Comparison of ENCODE assay signal across 7 cellular contexts in the genomic region with DNA sequence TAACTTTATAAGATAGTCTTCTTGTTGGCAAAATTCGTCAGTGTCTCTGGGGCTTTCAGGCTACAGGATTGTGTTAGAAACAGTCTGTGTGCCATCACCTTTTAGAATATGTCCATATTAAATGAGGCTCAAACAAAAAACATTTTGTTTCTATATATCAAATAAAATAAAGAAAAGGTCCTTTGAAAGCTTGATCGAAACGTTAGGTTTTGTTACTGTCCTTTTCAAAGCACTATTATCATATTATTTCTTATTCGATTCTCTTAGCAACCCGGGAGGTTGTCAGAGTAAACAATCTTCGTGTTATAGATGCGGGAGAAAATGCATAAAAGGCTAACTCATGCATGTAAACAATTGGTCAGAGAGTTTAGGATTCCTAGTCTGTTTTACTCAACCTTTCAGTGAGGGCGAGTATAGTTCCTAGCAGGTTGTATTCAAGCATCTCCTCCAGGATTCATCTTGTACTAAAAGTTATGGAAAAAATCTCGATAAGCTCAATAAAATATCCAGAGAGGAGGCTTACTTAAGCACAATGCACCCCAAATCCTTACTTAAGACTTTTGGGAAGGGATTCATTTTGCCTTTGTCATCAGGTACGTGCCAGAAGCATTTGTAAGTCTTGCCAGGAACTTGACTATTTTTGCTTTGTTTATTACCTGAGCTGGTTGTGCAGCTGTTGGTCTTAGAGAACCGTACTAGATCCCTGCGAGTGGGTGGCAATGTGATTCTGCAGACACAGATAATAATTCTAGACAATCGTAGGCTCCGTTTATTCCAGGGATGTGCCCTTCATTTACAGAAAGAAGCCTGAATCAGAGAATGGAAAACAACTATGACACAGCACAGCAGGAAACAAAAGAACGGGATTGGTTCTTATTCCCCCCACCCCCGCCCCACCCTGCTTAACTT.
DNase-seq lines count a peak whose midpoint lies in the region; ATAC-seq and TF ChIP-seq lines count a peak whose summit lies in the region.

No MANE protein-coding gene starts in this region.

- H3K36me3 ChIP-seq in RWPE2 (ENCODE audit: low read depth): no peaks in the 10 kb centered on the region

- peak overlapping the region; percentile 64 for H2BK5ac ChIP-seq in H9 (ENCODE audit: insufficient read length, low read length)

- peak overlapping the region; percentile 77 for H3K18ac ChIP-seq in H9 (ENCODE audit: insufficient read length, low read depth, low read length)

- H3K79me2 ChIP-seq in H9 (ENCODE audit: insufficient read depth, low read length): no peaks in the 10 kb centered on the region

- H3K4me3 ChIP-seq in RWPE2 (ENCODE audit: severe bottlenecking): peak overlapping the region; percentile 5
- H3K4me3 ChIP-seq in skin epidermis: no peak overlapping the region

- no peak overlapping the region for H4K8ac ChIP-seq in H9 (replicated peaks; ENCODE audit: insufficient read length, low read depth, low read length)

- H3K4me2 ChIP-seq in H9 (ENCODE audit: insufficient read depth, insufficient read length, low read length): peak overlapping the region; percentile 58

- peak overlapping the region; percentile 29 for H2BK20ac ChIP-seq in H9 (ENCODE audit: low read depth, low read length, poor library complexity, severe bottlenecking)

- no peaks in the 10 kb centered on the region for H3K36me3 Mint-ChIP-seq in H9 (ENCODE audit: insufficient read depth in 1 of 3, low read depth in 3 of 3)

- H3K9me3 ChIP-seq in H9 (ENCODE audit: control insufficient read depth, low read depth, low read length): no peaks in the 10 kb centered on the region
- H3K9me3 ChIP-seq in RWPE2 (ENCODE audit: severe bottlenecking): no peaks in the 10 kb centered on the region

- H2BK120ac ChIP-seq in H9 (ENCODE audit: low read depth, low read length, poor library complexity, severe bottlenecking): peak overlapping the region; percentile 10

- H4K5ac ChIP-seq in H9 (ENCODE audit: insufficient read length, low read depth, low read length): peak overlapping the region; percentile 84

- no peaks in the 10 kb centered on the region for H3K27me3 Mint-ChIP-seq in H9 (ENCODE audit: low read depth)

- no peak overlapping the region for H3K56ac ChIP-seq in H9 (ENCODE audit: insufficient read length, low read depth, low read length)

- no peaks in the 10 kb centered on the region for H3K23me2 ChIP-seq in H9 (ENCODE audit: insufficient read length, low read depth, low read length, poor library complexity, severe bottlenecking)

- H3K9me3 Mint-ChIP-seq in H9: no peaks in the 10 kb centered on the region

- H3K4me1 ChIP-seq in H9 (ENCODE audit: insufficient read depth, low read length) (peaks cover 18% of the 10 kb centered on the region), RWPE2 (ENCODE audit: insufficient read depth, poor library complexity, severe bottlenecking) (peaks cover 55% of the 10 kb centered on the region)

- ATAC-seq in RWPE2 (ENCODE audit: low read depth) (peak; percentile 72), esophagus mucosa (peak; percentile 22)

- peak overlapping the region; percentile 74 for H3K9ac ChIP-seq in H9 (ENCODE audit: extremely low read depth, insufficient read length, low read length)

- peaks cover 59 to 60% of the 10 kb centered on the region in 2 experiments for H3K4me1 Mint-ChIP-seq in H9

- H2AK5ac ChIP-seq in H9 (ENCODE audit: insufficient read length, low read length): no peak overlapping the region

- no peak overlapping the region for H2BK15ac ChIP-seq in H9 (ENCODE audit: low read depth, low read length)

- H3K27ac Mint-ChIP-seq in H9: peak overlapping the region; percentile 94 to 99 (median 96)

- peak overlapping the region; percentile 80; the same call in 1 of the 2 replicates for H3K4ac ChIP-seq in H9 (ENCODE audit: low read depth, low read length)

- H4K20me1 ChIP-seq in H9 (ENCODE audit: control insufficient read depth, insufficient read depth, insufficient read length): no peaks in the 10 kb centered on the region

- no peaks in the 10 kb centered on the region for H3K79me1 ChIP-seq in H9 (ENCODE audit: insufficient read depth, low read depth, low read length, poor library complexity, severe bottlenecking)

- no peak overlapping the region for H3K23ac ChIP-seq in H9 (ENCODE audit: insufficient read length, low read depth, low read length)

- peak overlapping the region; percentile 34 for H2AFZ ChIP-seq in H9 (ENCODE audit: low read length)

- peak overlapping the region; percentile 86; the same call in 1 of the 2 replicates for H3K14ac ChIP-seq in H9 (ENCODE audit: insufficient read depth, low read length)

- H4K91ac ChIP-seq in H9 (ENCODE audit: insufficient read length, low read depth, low read length): no peak overlapping the region

- no CpG with 5 or more reads among the region's 16 CpGs for WGBS in H9 (ENCODE audit: extremely low coverage, insufficient read length, low lambda C conversion rate)

- H3T11ph ChIP-seq in H9 (ENCODE audit: low read length): peak overlapping the region; percentile 75

- DNase-seq in H9 (no peak), RWPE2 (ENCODE audit: low spot score) (peak; percentile 62), GM19238 (ENCODE audit: insufficient read length, low spot score) (no peak), GDM1 (lab: John Stamatoyannopoulos, UW) (no peak), 8988T (no peak)

- TF ChIP-seq CTCF in H9 (conservative IDR thresholded peaks at IDR 0.05) (no peak), RWPE2 (IDR thresholded peaks at IDR 0.05; ENCODE audit: poor library complexity, severe bottlenecking) (no peak)

- H2BK12ac ChIP-seq in H9 (ENCODE audit: insufficient read length, low read depth, low read length): peak overlapping the region; percentile 84

- H3K4me3 Mint-ChIP-seq in H9: peak overlapping the region; percentile 10 to 33; a peak in 2 of 5 replicates

- peak overlapping the region; percentile 93 for H3K27ac ChIP-seq in H9 (ENCODE audit: insufficient read length, low read depth, low read length)
- peak overlapping the region; percentile 76 for H3K27ac ChIP-seq in RWPE2 (ENCODE audit: poor library complexity, severe bottlenecking)
- peak overlapping the region in 16 of 21 experiments; percentile 9 to 90 (median 74) for H3K27ac ChIP-seq in skin epidermis

- H3K27me3 ChIP-seq in H9 (ENCODE audit: insufficient read depth, low read length) (no peaks in the 10 kb centered on the region), RWPE2 (ENCODE audit: insufficient read depth, poor library complexity, severe bottlenecking) (no peaks in the 10 kb centered on the region)
